ENCODE assay signal across 1 cellular context in the genomic region with DNA sequence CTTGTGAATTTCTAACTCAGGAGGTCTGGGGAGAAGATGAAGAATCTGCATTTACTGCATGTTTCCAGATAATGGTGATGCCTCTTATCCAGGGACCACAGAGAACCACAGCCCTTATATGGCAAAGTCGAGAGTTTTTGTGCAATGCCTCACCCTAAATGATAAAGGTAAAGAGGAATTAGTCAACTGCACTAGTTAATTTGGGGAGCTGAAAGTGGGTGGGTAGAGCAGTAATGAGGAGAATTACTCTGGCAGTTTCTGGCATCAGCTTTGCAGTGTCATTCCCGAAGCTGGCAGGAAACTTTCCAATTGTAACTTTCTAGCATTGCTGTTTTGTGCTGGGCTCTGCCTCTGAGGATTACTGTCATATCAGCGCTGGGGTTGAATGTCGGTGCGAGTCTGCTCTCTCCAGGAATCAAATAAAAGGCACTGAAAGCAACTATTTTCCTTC.
TF ChIP-seq lines count a peak whose summit lies in the region.

No MANE protein-coding gene starts in this region.

TF ChIP-seq in GM23338, 12 proteins besides CTCF, POLR2A, EP300 and RAD21 (continued from another document):
- TF ChIP-seq, protein P1, sequence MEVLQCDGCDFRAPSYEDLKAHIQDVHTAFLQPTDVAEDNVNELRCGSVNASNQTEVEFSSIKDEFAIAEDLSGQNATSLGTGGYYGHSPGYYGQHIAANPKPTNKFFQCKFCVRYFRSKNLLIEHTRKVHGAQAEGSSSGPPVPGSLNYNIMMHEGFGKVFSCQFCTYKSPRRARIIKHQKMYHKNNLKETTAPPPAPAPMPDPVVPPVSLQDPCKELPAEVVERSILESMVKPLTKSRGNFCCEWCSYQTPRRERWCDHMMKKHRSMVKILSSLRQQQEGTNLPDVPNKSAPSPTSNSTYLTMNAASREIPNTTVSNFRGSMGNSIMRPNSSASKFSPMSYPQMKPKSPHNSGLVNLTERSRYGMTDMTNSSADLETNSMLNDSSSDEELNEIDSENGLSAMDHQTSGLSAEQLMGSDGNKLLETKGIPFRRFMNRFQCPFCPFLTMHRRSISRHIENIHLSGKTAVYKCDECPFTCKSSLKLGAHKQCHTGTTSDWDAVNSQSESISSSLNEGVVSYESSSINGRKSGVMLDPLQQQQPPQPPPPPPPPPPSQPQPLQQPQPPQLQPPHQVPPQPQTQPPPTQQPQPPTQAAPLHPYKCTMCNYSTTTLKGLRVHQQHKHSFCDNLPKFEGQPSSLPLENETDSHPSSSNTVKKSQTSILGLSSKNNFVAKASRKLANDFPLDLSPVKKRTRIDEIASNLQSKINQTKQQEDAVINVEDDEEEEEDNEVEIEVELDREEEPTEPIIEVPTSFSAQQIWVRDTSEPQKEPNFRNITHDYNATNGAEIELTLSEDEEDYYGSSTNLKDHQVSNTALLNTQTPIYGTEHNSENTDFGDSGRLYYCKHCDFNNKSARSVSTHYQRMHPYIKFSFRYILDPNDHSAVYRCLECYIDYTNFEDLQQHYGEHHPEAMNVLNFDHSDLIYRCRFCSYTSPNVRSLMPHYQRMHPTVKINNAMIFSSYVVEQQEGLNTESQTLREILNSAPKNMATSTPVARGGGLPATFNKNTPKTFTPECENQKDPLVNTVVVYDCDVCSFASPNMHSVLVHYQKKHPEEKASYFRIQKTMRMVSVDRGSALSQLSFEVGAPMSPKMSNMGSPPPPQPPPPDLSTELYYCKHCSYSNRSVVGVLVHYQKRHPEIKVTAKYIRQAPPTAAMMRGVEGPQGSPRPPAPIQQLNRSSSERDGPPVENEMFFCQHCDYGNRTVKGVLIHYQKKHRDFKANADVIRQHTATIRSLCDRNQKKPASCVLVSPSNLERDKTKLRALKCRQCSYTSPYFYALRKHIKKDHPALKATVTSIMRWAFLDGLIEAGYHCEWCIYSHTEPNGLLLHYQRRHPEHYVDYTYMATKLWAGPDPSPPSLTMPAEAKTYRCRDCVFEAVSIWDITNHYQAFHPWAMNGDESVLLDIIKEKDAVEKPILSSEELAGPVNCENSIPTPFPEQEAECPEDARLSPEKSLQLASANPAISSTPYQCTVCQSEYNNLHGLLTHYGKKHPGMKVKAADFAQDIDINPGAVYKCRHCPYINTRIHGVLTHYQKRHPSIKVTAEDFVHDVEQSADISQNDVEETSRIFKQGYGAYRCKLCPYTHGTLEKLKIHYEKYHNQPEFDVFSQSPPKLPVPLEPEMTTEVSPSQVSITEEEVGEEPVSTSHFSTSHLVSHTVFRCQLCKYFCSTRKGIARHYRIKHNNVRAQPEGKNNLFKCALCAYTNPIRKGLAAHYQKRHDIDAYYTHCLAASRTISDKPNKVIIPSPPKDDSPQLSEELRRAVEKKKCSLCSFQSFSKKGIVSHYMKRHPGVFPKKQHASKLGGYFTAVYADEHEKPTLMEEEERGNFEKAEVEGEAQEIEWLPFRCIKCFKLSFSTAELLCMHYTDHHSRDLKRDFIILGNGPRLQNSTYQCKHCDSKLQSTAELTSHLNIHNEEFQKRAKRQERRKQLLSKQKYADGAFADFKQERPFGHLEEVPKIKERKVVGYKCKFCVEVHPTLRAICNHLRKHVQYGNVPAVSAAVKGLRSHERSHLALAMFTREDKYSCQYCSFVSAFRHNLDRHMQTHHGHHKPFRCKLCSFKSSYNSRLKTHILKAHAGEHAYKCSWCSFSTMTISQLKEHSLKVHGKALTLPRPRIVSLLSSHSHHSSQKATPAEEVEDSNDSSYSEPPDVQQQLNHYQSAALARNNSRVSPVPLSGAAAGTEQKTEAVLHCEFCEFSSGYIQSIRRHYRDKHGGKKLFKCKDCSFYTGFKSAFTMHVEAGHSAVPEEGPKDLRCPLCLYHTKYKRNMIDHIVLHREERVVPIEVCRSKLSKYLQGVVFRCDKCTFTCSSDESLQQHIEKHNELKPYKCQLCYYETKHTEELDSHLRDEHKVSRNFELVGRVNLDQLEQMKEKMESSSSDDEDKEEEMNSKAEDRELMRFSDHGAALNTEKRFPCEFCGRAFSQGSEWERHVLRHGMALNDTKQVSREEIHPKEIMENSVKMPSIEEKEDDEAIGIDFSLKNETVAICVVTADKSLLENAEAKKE (CRISPR knock-in tag; IDR thresholded peaks at IDR 0.05), result no peak
- TF ChIP-seq NANOG (IDR thresholded peaks at IDR 0.05; ENCODE audit: borderline replicate concordance) (no peak), CREB1 (CRISPR knock-in tag; IDR thresholded peaks at IDR 0.05; ENCODE audit: low read depth) (no peak), ZNF331 (CRISPR knock-in tag; IDR thresholded peaks at IDR 0.05; ENCODE audit: low read depth) (no peak), EZH2 (IDR thresholded peaks at IDR 0.05; ENCODE audit: low read depth, unreplicated experiment) (no peak), ZNF114 (CRISPR knock-in tag; IDR thresholded peaks at IDR 0.05) (no peak), EZH2phosphoT487 (IDR thresholded peaks at IDR 0.05; ENCODE audit: unreplicated experiment) (no peak), POLR2AphosphoS5 (IDR thresholded peaks at IDR 0.05; ENCODE audit: low read depth) (no peak), STAT1 (IDR thresholded peaks at IDR 0.05; ENCODE audit: unreplicated experiment) (no peak)
- TF ChIP-seq, protein P2, sequence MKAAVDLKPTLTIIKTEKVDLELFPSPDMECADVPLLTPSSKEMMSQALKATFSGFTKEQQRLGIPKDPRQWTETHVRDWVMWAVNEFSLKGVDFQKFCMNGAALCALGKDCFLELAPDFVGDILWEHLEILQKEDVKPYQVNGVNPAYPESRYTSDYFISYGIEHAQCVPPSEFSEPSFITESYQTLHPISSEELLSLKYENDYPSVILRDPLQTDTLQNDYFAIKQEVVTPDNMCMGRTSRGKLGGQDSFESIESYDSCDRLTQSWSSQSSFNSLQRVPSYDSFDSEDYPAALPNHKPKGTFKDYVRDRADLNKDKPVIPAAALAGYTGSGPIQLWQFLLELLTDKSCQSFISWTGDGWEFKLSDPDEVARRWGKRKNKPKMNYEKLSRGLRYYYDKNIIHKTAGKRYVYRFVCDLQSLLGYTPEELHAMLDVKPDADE (IDR thresholded peaks at IDR 0.05), result no peak
- TF ChIP-seq, protein P3, sequence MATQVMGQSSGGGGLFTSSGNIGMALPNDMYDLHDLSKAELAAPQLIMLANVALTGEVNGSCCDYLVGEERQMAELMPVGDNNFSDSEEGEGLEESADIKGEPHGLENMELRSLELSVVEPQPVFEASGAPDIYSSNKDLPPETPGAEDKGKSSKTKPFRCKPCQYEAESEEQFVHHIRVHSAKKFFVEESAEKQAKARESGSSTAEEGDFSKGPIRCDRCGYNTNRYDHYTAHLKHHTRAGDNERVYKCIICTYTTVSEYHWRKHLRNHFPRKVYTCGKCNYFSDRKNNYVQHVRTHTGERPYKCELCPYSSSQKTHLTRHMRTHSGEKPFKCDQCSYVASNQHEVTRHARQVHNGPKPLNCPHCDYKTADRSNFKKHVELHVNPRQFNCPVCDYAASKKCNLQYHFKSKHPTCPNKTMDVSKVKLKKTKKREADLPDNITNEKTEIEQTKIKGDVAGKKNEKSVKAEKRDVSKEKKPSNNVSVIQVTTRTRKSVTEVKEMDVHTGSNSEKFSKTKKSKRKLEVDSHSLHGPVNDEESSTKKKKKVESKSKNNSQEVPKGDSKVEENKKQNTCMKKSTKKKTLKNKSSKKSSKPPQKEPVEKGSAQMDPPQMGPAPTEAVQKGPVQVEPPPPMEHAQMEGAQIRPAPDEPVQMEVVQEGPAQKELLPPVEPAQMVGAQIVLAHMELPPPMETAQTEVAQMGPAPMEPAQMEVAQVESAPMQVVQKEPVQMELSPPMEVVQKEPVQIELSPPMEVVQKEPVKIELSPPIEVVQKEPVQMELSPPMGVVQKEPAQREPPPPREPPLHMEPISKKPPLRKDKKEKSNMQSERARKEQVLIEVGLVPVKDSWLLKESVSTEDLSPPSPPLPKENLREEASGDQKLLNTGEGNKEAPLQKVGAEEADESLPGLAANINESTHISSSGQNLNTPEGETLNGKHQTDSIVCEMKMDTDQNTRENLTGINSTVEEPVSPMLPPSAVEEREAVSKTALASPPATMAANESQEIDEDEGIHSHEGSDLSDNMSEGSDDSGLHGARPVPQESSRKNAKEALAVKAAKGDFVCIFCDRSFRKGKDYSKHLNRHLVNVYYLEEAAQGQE (IDR thresholded peaks at IDR 0.05; ENCODE audit: unreplicated experiment), result no peak
